ENCODE assay signal across 28 cellular contexts in genomic region chr11:126797801-126798200, GRCh38.
"Had no signal": no experiment of that assay in that cellular context is flagged by ENCODE, and none has a peak within 500 bp of the region (broad histone marks: within the 10 kb centered on the region; RNA-seq: fewer than 3 reads in every experiment).

No MANE protein-coding gene starts in this region.

- ATAC-seq: activated CD4-positive, CD25-positive, alpha-beta regulatory T cell treated with anti-CD3 and anti-CD28 coated beads, Interleukin-2, amount 50 U/mL, for 24 hours; activated CD8-positive, alpha-beta T cell treated with anti-CD3 and anti-CD28 coated beads for 36 hours; activated T-cell treated with anti-CD3 and anti-CD28 coated beads, Interleukin-2, amount 50 U/mL, for 4 hours; activated T-helper 17 cell treated with anti-CD3 and anti-CD28 coated beads, Interleukin-2, amount 50 U/mL, for 72 hours; gastroesophageal sphincter; T-helper 17 cell had no signal

- H3K4me3 Mint-ChIP-seq: activated B cell treated with CpG ODN at 0.5 μM for 24 hours; activated CD8-positive, alpha-beta T cell treated with anti-CD3 and anti-CD28 coated beads for 36 hours; activated naive CD8-positive, alpha-beta T cell; activated T-cell treated with anti-CD3 and anti-CD28 coated beads, Interleukin-2, amount 50 U/mL, for 4 hours; activated T-helper 17 cell treated with anti-CD3 and anti-CD28 coated beads, Interleukin-2, amount 50 U/mL, for 72 hours; central memory CD8-positive, alpha-beta T cell; T-helper 17 cell; T-helper 2 cell treated with Interferon-gamma antibody and Interleukin-4, amounts not matched to agents 5 μg/mL and 100 μg/mL, for 36 hours had no signal

- H3K4me1 ChIP-seq: colonic mucosa, esophagus squamous epithelium, gastroesophageal sphincter had no signal

- DNase-seq: activated B cell treated with CpG ODN at 0.5 μM for 24 hours; activated CD4-positive, alpha-beta T cell treated with anti-CD3 and anti-CD28 coated beads for 48 hours; activated CD4-positive, alpha-beta T cell treated with anti-CD3 and anti-CD28 coated beads, Interleukin-2, amount 50 U/mL, for 1 hour; activated CD4-positive, alpha-beta T cell treated with anti-CD3 and anti-CD28 coated beads, Interleukin-2, amount 50 U/mL, for 48 hours; activated CD8-positive, alpha-beta memory T cell treated with anti-CD3 and anti-CD28 coated beads for 24 hours; activated CD8-positive, alpha-beta T cell treated with anti-CD3 and anti-CD28 coated beads for 36 hours; activated effector memory CD4-positive, alpha-beta T cell treated with Interleukin-2 at 50 U/mL for 16 hours; activated gamma-delta T cell treated with Interleukin-2 at 50 U/mL for 16 hours; activated naive CD4-positive, alpha-beta T cell treated with anti-CD3 and anti-CD28 coated beads, Interleukin-2, amount 50 U/mL, for 16 hours; activated naive CD4-positive, alpha-beta T cell treated with Interleukin-2 at 50 U/mL for 16 hours; activated T-cell treated with anti-CD3 and anti-CD28 coated beads, Interleukin-2, amount 50 U/mL, for 4 hours; amniotic stem cell; anterior cingulate cortex; brain microvascular endothelial cell; colonic mucosa; effector CD8-positive, alpha-beta T cell; esophagus squamous epithelium; foreskin melanocyte; T-helper 17 cell; T1000; WERI-Rb-1 had no signal

- H3K9me3 ChIP-seq: colonic mucosa, esophagus squamous epithelium, gastroesophageal sphincter had no signal

- H3K27ac Mint-ChIP-seq: activated B cell treated with CpG ODN at 0.5 μM for 24 hours; activated CD8-positive, alpha-beta T cell treated with anti-CD3 and anti-CD28 coated beads for 36 hours; activated naive CD8-positive, alpha-beta T cell; activated T-helper 17 cell treated with anti-CD3 and anti-CD28 coated beads, Interleukin-2, amount 50 U/mL, for 72 hours; T-helper 17 cell; T-helper 2 cell treated with Interferon-gamma antibody and Interleukin-4, amounts not matched to agents 5 μg/mL and 100 μg/mL, for 36 hours had no signal

- H3K27ac ChIP-seq: brain microvascular endothelial cell, colonic mucosa, epithelial cell of prostate, esophagus squamous epithelium, gastroesophageal sphincter, WERI-Rb-1 had no signal

- H3K36me3 Mint-ChIP-seq: activated naive CD8-positive, alpha-beta T cell had no signal

- H3K9me3 Mint-ChIP-seq: activated B cell treated with CpG ODN at 0.5 μM for 24 hours; activated T-cell treated with anti-CD3 and anti-CD28 coated beads, Interleukin-2, amount 50 U/mL, for 4 hours had no signal

- H3K4me3 ChIP-seq: colonic mucosa, esophagus squamous epithelium, gastroesophageal sphincter had no signal

- H3K36me3 ChIP-seq: brain microvascular endothelial cell, colonic mucosa, esophagus squamous epithelium, gastroesophageal sphincter, WERI-Rb-1 had no signal

- H3K27me3 Mint-ChIP-seq: activated B cell treated with CpG ODN at 0.5 μM for 24 hours had no signal

- H3K27me3 ChIP-seq: brain microvascular endothelial cell, colonic mucosa, esophagus squamous epithelium had no signal

- H3K4me1 Mint-ChIP-seq: activated B cell treated with CpG ODN at 0.5 μM for 24 hours; activated T-helper 17 cell treated with anti-CD3 and anti-CD28 coated beads, Interleukin-2, amount 50 U/mL, for 72 hours; central memory CD8-positive, alpha-beta T cell; T-helper 17 cell had no signal
